In the genomic region with DNA sequence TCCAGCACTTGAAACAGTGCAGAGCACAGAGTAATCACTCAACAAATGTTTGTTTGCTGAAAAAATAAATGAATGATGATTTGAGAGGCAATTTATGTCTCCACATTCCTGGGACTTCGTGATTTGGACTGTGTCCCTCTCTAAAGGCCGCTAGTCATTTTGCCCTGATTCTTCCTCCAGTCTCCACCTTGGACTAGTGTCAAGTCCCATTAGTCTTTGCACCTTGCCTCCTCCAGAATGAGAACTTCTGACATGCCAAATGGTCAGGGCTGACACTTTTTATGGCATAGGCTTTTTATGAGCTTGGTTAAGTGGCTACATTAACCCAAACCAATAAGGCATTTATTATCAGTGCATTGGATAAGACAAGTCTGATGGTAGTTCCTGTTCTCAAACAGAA, we compare ENCODE assay signal across 5 cellular contexts.
"Had no signal": no experiment of that assay in that cellular context is flagged by ENCODE, and none has a peak within 500 bp of the region (broad histone marks: within the 10 kb centered on the region; RNA-seq: fewer than 3 reads in every experiment).

No MANE protein-coding gene starts in this region.

- H3K4me2 ChIP-seq: GM23338 had no signal

- H2AFZ ChIP-seq: GM23338 had no signal

- ATAC-seq: GM23338, K562 had no signal

- H3K4me3 ChIP-seq: GM23338, K562 had no signal

- DNase-seq: H9, HCEC 1CT, IMR-90 had no signal
